Comparison of ENCODE assay signal across 1 cellular context in the genomic region with DNA sequence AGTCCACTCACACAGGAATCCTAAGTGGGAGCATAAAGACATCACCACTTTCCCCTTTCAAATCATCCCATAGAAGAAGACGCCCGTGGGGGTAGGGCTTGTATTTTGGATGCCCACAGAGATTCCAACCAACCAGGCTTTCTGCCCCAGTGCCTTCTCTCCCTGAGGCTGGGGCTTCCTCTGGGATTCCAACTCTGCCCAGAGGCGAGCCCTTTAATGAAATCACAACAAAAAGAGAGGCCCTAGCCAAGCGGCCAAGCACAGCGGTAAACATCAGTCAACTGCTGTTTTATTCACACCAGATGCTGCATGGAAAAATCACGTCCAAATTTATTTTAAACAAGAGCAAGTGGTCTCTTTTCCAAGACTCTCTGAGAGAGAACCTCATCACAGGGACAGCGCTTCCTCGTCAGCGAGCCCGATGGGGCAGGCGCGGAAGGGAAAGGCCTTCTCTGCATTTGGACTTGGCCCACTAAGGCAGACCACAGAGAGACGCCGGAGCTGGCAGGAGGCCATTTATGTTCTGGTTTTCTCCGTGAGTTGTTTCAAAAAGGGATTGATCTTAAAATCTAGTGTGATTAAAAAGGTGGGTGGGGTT.
TF ChIP-seq lines count a peak whose summit lies in the region.

No MANE protein-coding gene starts in this region.

TF ChIP-seq in GM23338, 12 proteins besides CTCF, POLR2A, EP300 and RAD21 (continued from another document):
- TF ChIP-seq, protein P1, sequence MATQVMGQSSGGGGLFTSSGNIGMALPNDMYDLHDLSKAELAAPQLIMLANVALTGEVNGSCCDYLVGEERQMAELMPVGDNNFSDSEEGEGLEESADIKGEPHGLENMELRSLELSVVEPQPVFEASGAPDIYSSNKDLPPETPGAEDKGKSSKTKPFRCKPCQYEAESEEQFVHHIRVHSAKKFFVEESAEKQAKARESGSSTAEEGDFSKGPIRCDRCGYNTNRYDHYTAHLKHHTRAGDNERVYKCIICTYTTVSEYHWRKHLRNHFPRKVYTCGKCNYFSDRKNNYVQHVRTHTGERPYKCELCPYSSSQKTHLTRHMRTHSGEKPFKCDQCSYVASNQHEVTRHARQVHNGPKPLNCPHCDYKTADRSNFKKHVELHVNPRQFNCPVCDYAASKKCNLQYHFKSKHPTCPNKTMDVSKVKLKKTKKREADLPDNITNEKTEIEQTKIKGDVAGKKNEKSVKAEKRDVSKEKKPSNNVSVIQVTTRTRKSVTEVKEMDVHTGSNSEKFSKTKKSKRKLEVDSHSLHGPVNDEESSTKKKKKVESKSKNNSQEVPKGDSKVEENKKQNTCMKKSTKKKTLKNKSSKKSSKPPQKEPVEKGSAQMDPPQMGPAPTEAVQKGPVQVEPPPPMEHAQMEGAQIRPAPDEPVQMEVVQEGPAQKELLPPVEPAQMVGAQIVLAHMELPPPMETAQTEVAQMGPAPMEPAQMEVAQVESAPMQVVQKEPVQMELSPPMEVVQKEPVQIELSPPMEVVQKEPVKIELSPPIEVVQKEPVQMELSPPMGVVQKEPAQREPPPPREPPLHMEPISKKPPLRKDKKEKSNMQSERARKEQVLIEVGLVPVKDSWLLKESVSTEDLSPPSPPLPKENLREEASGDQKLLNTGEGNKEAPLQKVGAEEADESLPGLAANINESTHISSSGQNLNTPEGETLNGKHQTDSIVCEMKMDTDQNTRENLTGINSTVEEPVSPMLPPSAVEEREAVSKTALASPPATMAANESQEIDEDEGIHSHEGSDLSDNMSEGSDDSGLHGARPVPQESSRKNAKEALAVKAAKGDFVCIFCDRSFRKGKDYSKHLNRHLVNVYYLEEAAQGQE (IDR thresholded peaks at IDR 0.05; ENCODE audit: unreplicated experiment) = no peak
- TF ChIP-seq EZH2phosphoT487 (IDR thresholded peaks at IDR 0.05; ENCODE audit: unreplicated experiment) (no peak), NANOG (IDR thresholded peaks at IDR 0.05; ENCODE audit: borderline replicate concordance) (no peak), JUNB (IDR thresholded peaks at IDR 0.05; ENCODE audit: unreplicated experiment) (no peak), CREB1 (CRISPR knock-in tag; IDR thresholded peaks at IDR 0.05; ENCODE audit: low read depth) (no peak), EZH2 (IDR thresholded peaks at IDR 0.05; ENCODE audit: low read depth, unreplicated experiment) (no peak), ZNF331 (CRISPR knock-in tag; IDR thresholded peaks at IDR 0.05; ENCODE audit: low read depth) (no peak)
- TF ChIP-seq, protein P2, sequence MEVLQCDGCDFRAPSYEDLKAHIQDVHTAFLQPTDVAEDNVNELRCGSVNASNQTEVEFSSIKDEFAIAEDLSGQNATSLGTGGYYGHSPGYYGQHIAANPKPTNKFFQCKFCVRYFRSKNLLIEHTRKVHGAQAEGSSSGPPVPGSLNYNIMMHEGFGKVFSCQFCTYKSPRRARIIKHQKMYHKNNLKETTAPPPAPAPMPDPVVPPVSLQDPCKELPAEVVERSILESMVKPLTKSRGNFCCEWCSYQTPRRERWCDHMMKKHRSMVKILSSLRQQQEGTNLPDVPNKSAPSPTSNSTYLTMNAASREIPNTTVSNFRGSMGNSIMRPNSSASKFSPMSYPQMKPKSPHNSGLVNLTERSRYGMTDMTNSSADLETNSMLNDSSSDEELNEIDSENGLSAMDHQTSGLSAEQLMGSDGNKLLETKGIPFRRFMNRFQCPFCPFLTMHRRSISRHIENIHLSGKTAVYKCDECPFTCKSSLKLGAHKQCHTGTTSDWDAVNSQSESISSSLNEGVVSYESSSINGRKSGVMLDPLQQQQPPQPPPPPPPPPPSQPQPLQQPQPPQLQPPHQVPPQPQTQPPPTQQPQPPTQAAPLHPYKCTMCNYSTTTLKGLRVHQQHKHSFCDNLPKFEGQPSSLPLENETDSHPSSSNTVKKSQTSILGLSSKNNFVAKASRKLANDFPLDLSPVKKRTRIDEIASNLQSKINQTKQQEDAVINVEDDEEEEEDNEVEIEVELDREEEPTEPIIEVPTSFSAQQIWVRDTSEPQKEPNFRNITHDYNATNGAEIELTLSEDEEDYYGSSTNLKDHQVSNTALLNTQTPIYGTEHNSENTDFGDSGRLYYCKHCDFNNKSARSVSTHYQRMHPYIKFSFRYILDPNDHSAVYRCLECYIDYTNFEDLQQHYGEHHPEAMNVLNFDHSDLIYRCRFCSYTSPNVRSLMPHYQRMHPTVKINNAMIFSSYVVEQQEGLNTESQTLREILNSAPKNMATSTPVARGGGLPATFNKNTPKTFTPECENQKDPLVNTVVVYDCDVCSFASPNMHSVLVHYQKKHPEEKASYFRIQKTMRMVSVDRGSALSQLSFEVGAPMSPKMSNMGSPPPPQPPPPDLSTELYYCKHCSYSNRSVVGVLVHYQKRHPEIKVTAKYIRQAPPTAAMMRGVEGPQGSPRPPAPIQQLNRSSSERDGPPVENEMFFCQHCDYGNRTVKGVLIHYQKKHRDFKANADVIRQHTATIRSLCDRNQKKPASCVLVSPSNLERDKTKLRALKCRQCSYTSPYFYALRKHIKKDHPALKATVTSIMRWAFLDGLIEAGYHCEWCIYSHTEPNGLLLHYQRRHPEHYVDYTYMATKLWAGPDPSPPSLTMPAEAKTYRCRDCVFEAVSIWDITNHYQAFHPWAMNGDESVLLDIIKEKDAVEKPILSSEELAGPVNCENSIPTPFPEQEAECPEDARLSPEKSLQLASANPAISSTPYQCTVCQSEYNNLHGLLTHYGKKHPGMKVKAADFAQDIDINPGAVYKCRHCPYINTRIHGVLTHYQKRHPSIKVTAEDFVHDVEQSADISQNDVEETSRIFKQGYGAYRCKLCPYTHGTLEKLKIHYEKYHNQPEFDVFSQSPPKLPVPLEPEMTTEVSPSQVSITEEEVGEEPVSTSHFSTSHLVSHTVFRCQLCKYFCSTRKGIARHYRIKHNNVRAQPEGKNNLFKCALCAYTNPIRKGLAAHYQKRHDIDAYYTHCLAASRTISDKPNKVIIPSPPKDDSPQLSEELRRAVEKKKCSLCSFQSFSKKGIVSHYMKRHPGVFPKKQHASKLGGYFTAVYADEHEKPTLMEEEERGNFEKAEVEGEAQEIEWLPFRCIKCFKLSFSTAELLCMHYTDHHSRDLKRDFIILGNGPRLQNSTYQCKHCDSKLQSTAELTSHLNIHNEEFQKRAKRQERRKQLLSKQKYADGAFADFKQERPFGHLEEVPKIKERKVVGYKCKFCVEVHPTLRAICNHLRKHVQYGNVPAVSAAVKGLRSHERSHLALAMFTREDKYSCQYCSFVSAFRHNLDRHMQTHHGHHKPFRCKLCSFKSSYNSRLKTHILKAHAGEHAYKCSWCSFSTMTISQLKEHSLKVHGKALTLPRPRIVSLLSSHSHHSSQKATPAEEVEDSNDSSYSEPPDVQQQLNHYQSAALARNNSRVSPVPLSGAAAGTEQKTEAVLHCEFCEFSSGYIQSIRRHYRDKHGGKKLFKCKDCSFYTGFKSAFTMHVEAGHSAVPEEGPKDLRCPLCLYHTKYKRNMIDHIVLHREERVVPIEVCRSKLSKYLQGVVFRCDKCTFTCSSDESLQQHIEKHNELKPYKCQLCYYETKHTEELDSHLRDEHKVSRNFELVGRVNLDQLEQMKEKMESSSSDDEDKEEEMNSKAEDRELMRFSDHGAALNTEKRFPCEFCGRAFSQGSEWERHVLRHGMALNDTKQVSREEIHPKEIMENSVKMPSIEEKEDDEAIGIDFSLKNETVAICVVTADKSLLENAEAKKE (CRISPR knock-in tag; IDR thresholded peaks at IDR 0.05) = no peak
- TF ChIP-seq, protein P3, sequence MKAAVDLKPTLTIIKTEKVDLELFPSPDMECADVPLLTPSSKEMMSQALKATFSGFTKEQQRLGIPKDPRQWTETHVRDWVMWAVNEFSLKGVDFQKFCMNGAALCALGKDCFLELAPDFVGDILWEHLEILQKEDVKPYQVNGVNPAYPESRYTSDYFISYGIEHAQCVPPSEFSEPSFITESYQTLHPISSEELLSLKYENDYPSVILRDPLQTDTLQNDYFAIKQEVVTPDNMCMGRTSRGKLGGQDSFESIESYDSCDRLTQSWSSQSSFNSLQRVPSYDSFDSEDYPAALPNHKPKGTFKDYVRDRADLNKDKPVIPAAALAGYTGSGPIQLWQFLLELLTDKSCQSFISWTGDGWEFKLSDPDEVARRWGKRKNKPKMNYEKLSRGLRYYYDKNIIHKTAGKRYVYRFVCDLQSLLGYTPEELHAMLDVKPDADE (IDR thresholded peaks at IDR 0.05) = no peak
